11 cellular contexts compared by ENCODE assay signal in the genomic region with DNA sequence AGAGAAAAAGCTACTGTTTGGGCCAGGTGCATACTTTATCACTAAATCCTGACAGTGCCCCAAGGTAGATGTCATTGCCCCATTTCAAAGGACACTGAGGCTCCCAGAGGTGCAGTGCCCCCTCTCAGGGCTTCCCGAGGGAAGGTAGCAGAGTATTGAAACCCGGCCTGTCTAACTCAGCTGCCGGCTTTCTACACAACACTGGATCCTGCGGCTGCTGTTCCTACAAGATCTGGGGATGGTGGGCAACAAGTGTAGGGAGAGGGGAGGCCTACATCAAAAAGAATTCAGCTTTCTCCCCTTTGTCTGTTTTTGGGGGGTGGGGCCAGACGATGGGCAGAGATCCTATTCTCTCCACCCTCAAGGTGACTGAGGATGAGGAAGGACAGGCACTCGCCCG.
"Had no signal": no experiment of that assay in that cellular context is flagged by ENCODE, and none has a peak within 500 bp of the region (broad histone marks: within the 10 kb centered on the region; RNA-seq: fewer than 3 reads in every experiment).

No MANE protein-coding gene starts in this region.

- DNase-seq: activated CD4-positive, alpha-beta T cell treated with anti-CD3 and anti-CD28 coated beads for 4 hours; activated naive CD4-positive, alpha-beta T cell treated with anti-CD3 and anti-CD28 coated beads, Interleukin-2, amount 50 U/mL, for 16 hours; activated T-cell treated with anti-CD3 and anti-CD28 coated beads for 4 hours; foreskin melanocyte; mesenchymal stem cell; stimulated activated CD4-positive, alpha-beta T cell treated with anti-CD3 and anti-CD28 coated beads, Interleukin-1b, Interleukin-23, amount 100 ng/mL, for 48 hours; stimulated activated naive B cell treated with anti-CD40 and anti-IgM and Interleukin-4, amounts not matched to agents 10 μg/mL and 1 μg/mL and 100 μg/mL, for 72 hours; T-helper 9 cell; WERI-Rb-1 had no signal

- ATAC-seq: activated T-helper 17 cell treated with anti-CD3 and anti-CD28 coated beads, Interleukin-2, amount 50 U/mL, for 72 hours; stimulated activated naive B cell treated with anti-CD40 and anti-IgM and Interleukin-4, amounts not matched to agents 10 μg/mL and 1 μg/mL and 100 μg/mL, for 72 hours had no signal

- H3K36me3 ChIP-seq: heart right ventricle, WERI-Rb-1 had no signal

- H3K27me3 ChIP-seq: heart right ventricle had no signal

- H3K4me3 ChIP-seq: heart right ventricle had no signal

- H3K27ac ChIP-seq: WERI-Rb-1 had no signal
